ENCODE assay signal across 8 cellular contexts in the genomic region with DNA sequence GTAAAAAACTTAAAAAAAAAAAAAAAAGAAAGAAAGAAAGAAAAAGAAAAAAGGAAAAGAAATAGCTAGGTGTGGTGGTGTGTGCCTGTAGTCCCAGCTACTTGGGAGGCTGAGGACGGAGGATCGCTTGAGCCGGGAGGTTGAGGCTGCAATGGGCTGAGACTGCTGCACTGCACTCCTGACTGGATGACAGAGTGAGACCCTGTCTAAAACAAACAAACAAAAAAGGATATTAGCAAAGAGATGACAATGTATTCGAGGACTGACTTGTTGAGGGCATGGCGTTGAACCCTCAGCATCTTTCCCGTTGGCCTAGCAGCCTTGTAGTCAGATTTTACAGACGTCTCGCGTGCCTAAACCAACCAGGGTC. TPM values are rescaled to one million over a fixed set of nuclear protein-coding genes. Genes with fewer than 3 reads are reported as not detected.
DNase-seq lines count a peak whose midpoint lies in the region; ATAC-seq and TF ChIP-seq lines count a peak whose summit lies in the region.

No MANE protein-coding gene starts in this region.

- CTCF ChIA-PET in PC-3 (lab: Charles Lee): interaction anchor here (0.6 to 0.7 kb wide), 2 partner anchors 129 to 501 kb away, joined by 3 to 4 read pairs; no protein-coding TSS in a partner anchor

- TF ChIP-seq CTCF in CD14-positive monocyte (IDR thresholded peaks at IDR 0.05) (no peak), PC-3 (conservative IDR thresholded peaks at IDR 0.05; ENCODE audit: low read depth, low read length) (no peak), endothelial cell (IDR thresholded peaks at IDR 0.05; ENCODE audit: unreplicated experiment) (no peak)

- H4K8ac ChIP-seq in neuronal stem cell (ENCODE audit: low read depth, low read length): peak overlapping the region; percentile 33

- no peak overlapping the region for H4K91ac ChIP-seq in neuronal stem cell (ENCODE audit: low read depth, low read length, poor library complexity)

- H3K18ac ChIP-seq in neuronal stem cell (ENCODE audit: low read length): peak overlapping the region; percentile 53

- H3K36me3 Mint-ChIP-seq in CD14-positive monocyte (peaks cover 0 to 2% of the 10 kb centered on the region in 2 donors), endothelial cell (ENCODE audit: low read depth, unreplicated experiment) (no peaks in the 10 kb centered on the region)

- TSS peak; percentile 88 for BruUV-seq in PC-3 (replicated peaks; lab: Mats Ljungman, UMichigan)

- no peak overlapping the region for H2AK5ac ChIP-seq in neuronal stem cell (ENCODE audit: low read depth, low read length)

- H3K9me3 Mint-ChIP-seq in CD14-positive monocyte (no peaks in the 10 kb centered on the region), endothelial cell (ENCODE audit: unreplicated experiment) (no peaks in the 10 kb centered on the region)

- H3K4ac ChIP-seq in neuronal stem cell (ENCODE audit: low read length): no peak overlapping the region

- 0 out of 2 replicates have a peak, but pooled peaks cover 3% of the 10 kb centered on the region for H3K36me3 ChIP-seq in PC-3 (ENCODE audit: low read depth, low read length)
- H3K36me3 ChIP-seq in neuronal stem cell (replicated peaks in 1 of 2; ENCODE audit: control insufficient read depth in 2 of 2, insufficient read depth in 2 of 2, low read length in 2 of 2): peaks cover 0 to under 1% of the 10 kb centered on the region in 2 donors

- H3K9ac ChIP-seq in PC-3 (ENCODE audit: low read length): peak overlapping the region; percentile 87; the same call in 1 of the 2 replicates
- H3K9ac ChIP-seq in neuronal stem cell (ENCODE audit: low read depth, low read length, poor library complexity): no peak overlapping the region

- no peak overlapping the region for H3K14ac ChIP-seq in neuronal stem cell (ENCODE audit: low read length)

- no peak overlapping the region for H2BK120ac ChIP-seq in neuronal stem cell (ENCODE audit: low read depth, low read length)

- no peak overlapping the region for H3K23ac ChIP-seq in neuronal stem cell (ENCODE audit: low read depth, low read length, poor library complexity)

- no peaks in the 10 kb centered on the region for H3K27me3 ChIP-seq in PC-3 (ENCODE audit: low read length)
- H3K27me3 ChIP-seq in neuronal stem cell (ENCODE audit: control insufficient read depth in 3 of 3, insufficient read depth in 3 of 3, low read depth in 1 of 3, low read length in 3 of 3): no peaks in the 10 kb centered on the region

- H3K79me1 ChIP-seq in neuronal stem cell (ENCODE audit: low read depth, low read length): no peaks in the 10 kb centered on the region

- DNase-seq in CD14-positive monocyte (ENCODE audit: low spot score) (no peak), PC-3 (no peak), endothelial cell (ENCODE audit: low spot score) (no peak), neuronal stem cell (ENCODE audit: low spot score) (no peak), SIG-M5 (lab: John Stamatoyannopoulos, UW) (no peak)
- no peak for DNase-seq in activated naive CD4-positive, alpha-beta T cell treated with Interleukin-2 at 50 U/mL for 16 hours

- no peaks in the 10 kb centered on the region for H3K9me3 ChIP-seq in PC-3 (ENCODE audit: low read length)
- H3K9me3 ChIP-seq in neuronal stem cell (replicated peaks in 1 of 2; ENCODE audit: control insufficient read depth in 2 of 2, insufficient read depth in 1 of 2, low read depth in 1 of 2, low read length in 2 of 2): no peaks in the 10 kb centered on the region

- H3K27ac ChIP-seq in PC-3 (ENCODE audit: low read length) (no peak overlapping the region; the same call in 1 of the 2 replicates), neuronal stem cell (replicated peaks; ENCODE audit: low read length) (no peak overlapping the region)

- no peak overlapping the region for H2BK15ac ChIP-seq in neuronal stem cell (ENCODE audit: low read length)

- H3K27ac Mint-ChIP-seq in CD14-positive monocyte (peak overlapping the region in 6 of 7 donors; percentile 26 to 79 (median 60)), endothelial cell (ENCODE audit: unreplicated experiment) (no peak overlapping the region)

- H2AFZ ChIP-seq in PC-3 (ENCODE audit: low read length) (peak overlapping the region; percentile 87), neuronal stem cell (ENCODE audit: low read length) (peak overlapping the region; percentile 94)

- no peak overlapping the region for H2BK12ac ChIP-seq in neuronal stem cell (ENCODE audit: low read length)

- WGBS in neuronal stem cell (ENCODE audit: extremely low coverage in 2 of 2, insufficient read length in 2 of 2, insufficient replicate concordance in 1 of 2), 2 donors: no CpG with 5 or more reads among the region's 9 CpGs

- no peak for ATAC-seq in PC-3
- ATAC-seq in HG03280 (IDR thresholded peaks at IDR 0.05; ENCODE audit: unreplicated experiment): no peak
- ATAC-seq in GM18519 (IDR thresholded peaks at IDR 0.05; ENCODE audit: low FRiP score, unreplicated experiment): no peak

- H3K4me1 ChIP-seq in PC-3 (ENCODE audit: insufficient read depth, low read length) (peaks cover 15% of the 10 kb centered on the region), neuronal stem cell (ENCODE audit: control insufficient read depth in 2 of 2, insufficient read depth in 1 of 2, low read depth in 1 of 2, low read length in 2 of 2) (peaks cover 0 to 3% of the 10 kb centered on the region in 2 donors)

- H3K4me2 ChIP-seq in PC-3 (ENCODE audit: low read length) (peak overlapping the region; percentile 97), neuronal stem cell (ENCODE audit: insufficient read depth, low read length, poor library complexity, severe bottlenecking) (peak overlapping the region; percentile 66)

- peaks cover 0 to 2% (median 0%) of the 10 kb centered on the region in 3 donors for H3K27me3 Mint-ChIP-seq in CD14-positive monocyte (ENCODE audit: low read depth in 3 of 3)
- H3K27me3 Mint-ChIP-seq in endothelial cell (ENCODE audit: unreplicated experiment): peaks cover 7% of the 10 kb centered on the region

- H3K4me1 Mint-ChIP-seq in CD14-positive monocyte: peaks cover 21% of the 10 kb centered on the region
- peaks cover 4% of the 10 kb centered on the region for H3K4me1 Mint-ChIP-seq in endothelial cell (ENCODE audit: unreplicated experiment)

- no peak overlapping the region for H2BK5ac ChIP-seq in neuronal stem cell (ENCODE audit: low read length)

- H4K20me1 ChIP-seq in PC-3 (ENCODE audit: low read length): no peaks in the 10 kb centered on the region

- H3K4me3 Mint-ChIP-seq in CD14-positive monocyte (peak overlapping the region; percentile 73 to 89), endothelial cell (ENCODE audit: unreplicated experiment) (peak overlapping the region; percentile 88)

- peaks cover 14% of the 10 kb centered on the region for H3K79me2 ChIP-seq in PC-3 (ENCODE audit: low read length)

- H3K4me3 ChIP-seq in PC-3 (ENCODE audit: low read length): peak overlapping the region; percentile 79
- peak overlapping the region; percentile 69 to 73 for H3K4me3 ChIP-seq in neuronal stem cell (ENCODE audit: low read length in 2 of 2)

- H3K9me2 ChIP-seq in PC-3 (replicated peaks; ENCODE audit: low read length): no peaks in the 10 kb centered on the region

- POLR2A ChIA-PET in PC-3 (lab: Charles Lee; ENCODE audit: unreplicated experiment): interaction anchor here (0.6 to 1.1 kb wide), 2 partner anchors 103 to 551 kb away, joined by 4 read pairs; no protein-coding TSS in a partner anchor

- intact Hi-C loops in CD14-positive monocyte (cut with micrococcal nuclease) (no loop called here), PC-3 (cut with micrococcal nuclease) (no loop called here)

- H3F3A ChIP-seq in PC-3 (ENCODE audit: low read length, unreplicated experiment): no peaks in the 10 kb centered on the region

RNA-seq across cellular contexts. Expression of a gene that starts 0.6 kb away (rescaled TPM):
- 10 to 100 TPM; 24.6 to 30.5 TPM for polyA plus RNA-seq in CD14-positive monocyte
- total RNA-seq in PC-3 (2014; rRNA removed): 37.8 and 63.1 TPM in 2 replicates
- 22.3 TPM for total RNA-seq in endothelial cell (ENCODE audit: unreplicated experiment)
- polyA plus RNA-seq in neuronal stem cell (2013, experiment 1 of 2): 14.7 TPM
- 14.7 TPM for polyA plus RNA-seq in neuronal stem cell (2013, experiment 2 of 2)
